In genomic region chr13:44306401-44307192, GRCh38 we compare ENCODE assay signal across 8 cellular contexts.
A peak's percentile ranks its signal among the peaks of the same experiment; 100 is the strongest.
DNase-seq lines count a peak whose midpoint lies in the region; ATAC-seq, FAIRE-seq and TF ChIP-seq lines count a peak whose summit lies in the region.

No MANE protein-coding gene starts in this region.

- no peaks in the 10 kb centered on the region for H3K9me3 Mint-ChIP-seq in neural crest cell

- no peaks in the 10 kb centered on the region for H3K36me3 ChIP-seq in Panc1 (ENCODE audit: control insufficient read depth, insufficient read depth, low read length)

- FAIRE-seq in H54 (lab: Jason Lieb, UNC): no peak

- peak overlapping the region; percentile 98 for H3K27ac Mint-ChIP-seq in neural crest cell (ENCODE audit: unreplicated experiment)

- peak overlapping the region; percentile 64 for H3K4me3 Mint-ChIP-seq in neural crest cell

- peaks cover 11% of the 10 kb centered on the region for H3K27me3 Mint-ChIP-seq in neural crest cell (ENCODE audit: low read depth)

- H3K4me3 ChIP-seq in Panc1 (ENCODE audit: low read depth in 2 of 2, low read length in 2 of 2): peak overlapping the region in 1 of 2 experiments; percentile 47; a peak in 2 of 4 replicates
- no peak overlapping the region for H3K4me3 ChIP-seq in fibroblast of mammary gland (ENCODE audit: control insufficient read depth, low read depth, low read length)

- TF ChIP-seq CTCF in Panc1 (IDR thresholded peaks at IDR 0.05) (no peak), fibroblast of mammary gland (conservative IDR thresholded peaks at IDR 0.05; ENCODE audit: control insufficient read depth, insufficient read depth, low read depth, low read length) (no peak), neural crest cell (conservative IDR thresholded peaks at IDR 0.05) (no peak)

- BruUV-seq in Panc1 (replicated peaks; lab: Mats Ljungman, UMichigan): no TSS peak

- H3K27me3 ChIP-seq in Panc1 (ENCODE audit: control insufficient read depth, insufficient read depth, low read length): no peaks in the 10 kb centered on the region

- H3K9me3 ChIP-seq in Panc1 (ENCODE audit: control insufficient read depth, insufficient read depth, low read depth, low read length): no peaks in the 10 kb centered on the region

- peak overlapping the region; percentile 21 for H3K27ac ChIP-seq in Panc1 (ENCODE audit: low read length)

- in situ Hi-C loops in Panc1 (cut with HindIII; ENCODE audit: low pct_unique_long_range_greater_than_20kb, low sequenced_read_pairs): no loop called here

- ATAC-seq in Panc1 (peak; percentile 87), HG03108 (IDR thresholded peaks at IDR 0.05; ENCODE audit: unreplicated experiment) (no peak), HG03439 (IDR thresholded peaks at IDR 0.05; ENCODE audit: unreplicated experiment) (no peak)

- no peaks in the 10 kb centered on the region for H3K36me3 Mint-ChIP-seq in neural crest cell (ENCODE audit: low read depth)

- POLR2A ChIA-PET in Panc1 (lab: Charles Lee): interaction anchor here (0.7 to 1.3 kb wide), 2 partner anchors 130 to 131 kb away, joined by 3 to 4 read pairs; no protein-coding TSS in a partner anchor

- H3K4me1 ChIP-seq in Panc1 (ENCODE audit: control insufficient read depth, insufficient read depth, low read length): no peaks in the 10 kb centered on the region; the same call in 1 of the 2 replicates

- CTCF ChIA-PET in Panc1 (lab: Charles Lee): no interaction called here

- no peak for TF ChIP-seq POLR2A in H54 (IDR thresholded peaks at IDR 0.05; ENCODE audit: low read depth, low read length)

- H3K4me1 Mint-ChIP-seq in neural crest cell: peaks cover 63% of the 10 kb centered on the region

- peak; percentile 38 for DNase-seq in H54 (ENCODE audit: insufficient read length, low spot score)
- peak; percentile 47 for DNase-seq in Panc1 (ENCODE audit: low read depth, low spot score)
- DNase-seq in fibroblast of mammary gland (ENCODE audit: low read depth): peak; percentile 100
- peak; percentile 30 for DNase-seq in neural crest cell (ENCODE audit: low read depth, low spot score)
- DNase-seq in OCI-M2 (lab: John Stamatoyannopoulos, UW; ENCODE audit: unreplicated experiment): no peak
- no peak for DNase-seq in activated CD4-positive, alpha-beta T cell treated with anti-CD3 and anti-CD28 coated beads, Interleukin-2, amount 50 U/mL, for 4 hours

- intact Hi-C loops in Panc1 (cut with micrococcal nuclease; ENCODE audit: unreplicated experiment): no loop called here

Comparison
In these comparisons a context has a peak if more than half of its experiments do, and no peak if none do; other contexts are left out.
1. DNase-seq: peak in H54 (single experiment), Panc1 (single experiment), fibroblast of mammary gland (single experiment) and neural crest cell (single experiment); none in OCI-M2 (single experiment) and activated CD4-positive, alpha-beta T cell treated with anti-CD3 and anti-CD28 coated beads, Interleukin-2, amount 50 U/mL, for 4 hours (0 of 2).